ENCODE assay signal across 10 cellular contexts in the genomic region with DNA sequence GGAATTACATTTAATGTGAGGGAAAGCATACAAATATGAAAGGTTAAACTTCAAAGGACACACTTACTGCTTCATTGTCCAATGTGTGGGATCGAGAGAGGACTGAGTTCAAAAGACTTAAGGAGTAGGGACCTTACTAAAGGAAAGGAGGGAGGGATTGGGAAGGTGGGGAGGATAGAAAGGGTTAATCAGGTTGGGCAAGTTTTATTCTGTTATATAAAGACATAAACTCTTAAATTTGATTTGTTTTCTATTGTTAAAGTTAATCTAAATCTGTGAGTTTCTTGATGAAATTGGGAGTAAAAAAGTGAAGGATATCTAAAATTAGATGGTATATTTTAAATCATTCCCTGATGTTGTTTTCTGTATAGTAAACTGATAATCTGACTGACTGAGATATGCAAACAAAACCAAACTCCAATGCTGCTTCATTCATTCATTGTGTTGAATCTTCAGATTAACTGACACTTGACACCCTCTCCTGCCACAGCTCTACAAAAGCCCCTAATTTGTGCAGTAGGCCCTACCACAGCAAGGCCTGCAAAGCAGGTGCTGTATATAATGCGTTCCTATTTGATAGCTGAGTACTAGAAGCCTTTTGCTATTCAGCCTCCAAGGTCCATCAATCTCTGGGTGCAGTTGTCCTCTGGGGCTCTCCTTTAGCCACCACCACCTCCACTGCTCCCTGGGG. TPM values are rescaled to one million over a fixed set of nuclear protein-coding genes. Genes with fewer than 3 reads are reported as not detected.
DNase-seq lines count a peak whose midpoint lies in the region; ATAC-seq, FAIRE-seq and TF ChIP-seq lines count a peak whose summit lies in the region.
"Had no signal": no experiment of that assay in that cellular context is flagged by ENCODE, and none has a peak within 500 bp of the region (broad histone marks: within the 10 kb centered on the region; RNA-seq: fewer than 3 reads in every experiment).

No MANE protein-coding gene starts in this region.

- H3K4me1 Mint-ChIP-seq in stimulated activated naive CD8-positive, alpha-beta T cell treated with anti-CD3 and anti-CD28 coated beads, Interleukin-15, Interleukin-2, amounts not matched to agents 100 ng/mL and 50 ng/mL, for 24 hours (ENCODE audit: low read depth) = peaks cover 85% of the 10 kb centered on the region
- peaks cover 47% of the 10 kb centered on the region for H3K4me1 Mint-ChIP-seq in central memory CD8-positive, alpha-beta T cell

- no peak for TF ChIP-seq CTCF in vagina (IDR thresholded peaks at IDR 0.05)

- FAIRE-seq in small intestine (lab: Jason Lieb, UNC) = no peak
- FAIRE-seq: colon had no signal

- no peak for DNase-seq in stimulated activated naive CD8-positive, alpha-beta T cell treated with anti-CD3 and anti-CD28 coated beads, Interleukin-15, Interleukin-2, amounts not matched to agents 100 U/mL and 50 U/mL, for 24 hours
- DNase-seq in NCI-H2107 (lab: John Stamatoyannopoulos, UW) = peak; percentile 69
- DNase-seq in central memory CD8-positive, alpha-beta T cell (ENCODE audit: low spot score in 2 of 2) = no peak
- no peak for DNase-seq in vagina (ENCODE audit: extremely low spot score in 2 of 2)
- no peak for DNase-seq in small intestine

- H3K9me3 ChIP-seq in vagina (no peaks in the 10 kb centered on the region), small intestine (ENCODE audit: control insufficient read depth, low read depth) (no peaks in the 10 kb centered on the region)
- H3K9me3 ChIP-seq: prostate gland had no signal

- H3K27ac Mint-ChIP-seq in stimulated activated naive CD8-positive, alpha-beta T cell treated with anti-CD3 and anti-CD28 coated beads, Interleukin-15, Interleukin-2, amounts not matched to agents 100 ng/mL and 50 ng/mL, for 24 hours = peak overlapping the region; percentile 92
- H3K27ac Mint-ChIP-seq in central memory CD8-positive, alpha-beta T cell (ENCODE audit: low read depth) = peak overlapping the region; percentile 69

- H3K4me3 Mint-ChIP-seq in stimulated activated naive CD8-positive, alpha-beta T cell treated with anti-CD3 and anti-CD28 coated beads, Interleukin-15, Interleukin-2, amounts not matched to agents 100 ng/mL and 50 ng/mL, for 24 hours = peak overlapping the region; percentile 97
- peak overlapping the region; percentile 99 for H3K4me3 Mint-ChIP-seq in central memory CD8-positive, alpha-beta T cell

- H3K27me3 Mint-ChIP-seq in stimulated activated naive CD8-positive, alpha-beta T cell treated with anti-CD3 and anti-CD28 coated beads, Interleukin-15, Interleukin-2, amounts not matched to agents 100 ng/mL and 50 ng/mL, for 24 hours = no peaks in the 10 kb centered on the region
- no peaks in the 10 kb centered on the region for H3K27me3 Mint-ChIP-seq in central memory CD8-positive, alpha-beta T cell

- H3K36me3 ChIP-seq in vagina = no peaks in the 10 kb centered on the region
- no peaks in the 10 kb centered on the region for H3K36me3 ChIP-seq in small intestine (ENCODE audit: control insufficient read depth in 2 of 2, insufficient read depth in 2 of 2, low read length in 2 of 2)
- H3K36me3 ChIP-seq: prostate gland had no signal

- intact Hi-C loops in vagina (cut with DNase I) = loop anchor here (5.0 kb wide), 1 partner anchor 272 kb away; the partner anchor contains the start of gene PNRC1

- peaks cover 36% of the 10 kb centered on the region for H3K4me1 ChIP-seq in vagina
- peaks cover 0 to 13% of the 10 kb centered on the region in 2 donors for H3K4me1 ChIP-seq in small intestine (ENCODE audit: control insufficient read depth in 2 of 2, insufficient read depth in 1 of 2, low read depth in 1 of 2, low read length in 1 of 2)
- H3K4me1 ChIP-seq: prostate gland had no signal

- TF ChIP-seq POLR2A in vagina (IDR thresholded peaks at IDR 0.05) = no peak

- no peak overlapping the region for H3K4me3 ChIP-seq in vagina
- no peak overlapping the region for H3K4me3 ChIP-seq in small intestine (ENCODE audit: low read depth in 1 of 2, low read length in 2 of 2)

- H3K36me3 Mint-ChIP-seq in stimulated activated naive CD8-positive, alpha-beta T cell treated with anti-CD3 and anti-CD28 coated beads, Interleukin-15, Interleukin-2, amounts not matched to agents 100 ng/mL and 50 ng/mL, for 24 hours (ENCODE audit: low read depth) = peaks cover 14% of the 10 kb centered on the region
- H3K36me3 Mint-ChIP-seq in central memory CD8-positive, alpha-beta T cell (ENCODE audit: insufficient read depth) = peaks cover 8% of the 10 kb centered on the region

- H3K27me3 ChIP-seq in vagina (no peaks in the 10 kb centered on the region), small intestine (ENCODE audit: control insufficient read depth in 2 of 2, insufficient read depth in 2 of 2, low read length in 2 of 2) (no peaks in the 10 kb centered on the region)

- H3K27ac ChIP-seq in vagina (peak overlapping the region; percentile 96), small intestine (ENCODE audit: low read depth in 1 of 2, low read length in 1 of 2) (peak overlapping the region in 1 of 2 donors; percentile 99)

- 84% methylated on average over 2 of the region's 2 CpGs for WGBS in small intestine, 3 donors

- H3K9me3 Mint-ChIP-seq in stimulated activated naive CD8-positive, alpha-beta T cell treated with anti-CD3 and anti-CD28 coated beads, Interleukin-15, Interleukin-2, amounts not matched to agents 100 ng/mL and 50 ng/mL, for 24 hours = no peaks in the 10 kb centered on the region
- H3K9me3 Mint-ChIP-seq in central memory CD8-positive, alpha-beta T cell = no peaks in the 10 kb centered on the region

- ATAC-seq in stimulated activated naive CD8-positive, alpha-beta T cell treated with anti-CD3 and anti-CD28 coated beads, Interleukin-15, Interleukin-2, amounts not matched to agents 100 U/mL and 50 U/mL, for 24 hours = no peak
- no peak for ATAC-seq in central memory CD8-positive, alpha-beta T cell (replicated peaks; ENCODE audit: extremely low read depth, poor library complexity, severe bottlenecking)
- ATAC-seq in HG02840 (IDR thresholded peaks at IDR 0.05; ENCODE audit: low FRiP score, unreplicated experiment) = no peak
- ATAC-seq in HG02610 (IDR thresholded peaks at IDR 0.05; ENCODE audit: unreplicated experiment) = no peak

RNA-seq across cellular contexts. Expression of gene UBE2J1, which starts 1.3 kb away (rescaled TPM):
- total RNA-seq in vagina = 23.8 TPM
- polyA plus RNA-seq in small intestine = 10 to 100 TPM; 34.1 to 65.1 (median 43.6) TPM

RNA-seq across cellular contexts. Expression of gene GABRR2, which starts 38.7 kb away (rescaled TPM):
- 1.5 TPM for total RNA-seq in vagina
- polyA plus RNA-seq in small intestine = under 1 TPM; 0.33 to 0.81 (median 0.67) TPM

RNA-seq across cellular contexts. Expression of gene RRAGD, which starts 58.2 kb away (rescaled TPM):
- 6.4 TPM for total RNA-seq in vagina
- 1 to 10 TPM in 2 of 3 donors, under 1 TPM in 1; 0.67 to 3.2 (median 1.9) TPM for polyA plus RNA-seq in small intestine
